Comparison of ENCODE assay signal across 19 cellular contexts in genomic region chr17:82938486-82939212, GRCh38.
A peak's percentile ranks its signal among the peaks of the same experiment; 100 is the strongest.
DNase-seq lines count a peak whose midpoint lies in the region; ATAC-seq, FAIRE-seq and TF ChIP-seq lines count a peak whose summit lies in the region.
"Had no signal": no experiment of that assay in that cellular context is flagged by ENCODE, and none has a peak within 500 bp of the region (broad histone marks: within the 10 kb centered on the region; RNA-seq: fewer than 3 reads in every experiment).

No MANE protein-coding gene starts in this region.

- H3K9me3 ChIP-seq in kidney (ENCODE audit: control insufficient read depth in 1 of 2, low read length in 2 of 2): no peaks in the 10 kb centered on the region

- peak; percentile 3 for DNase-seq in activated naive CD4-positive, alpha-beta T cell treated with anti-CD3 and anti-CD28 coated beads, Interleukin-2, amount 50 U/mL, for 16 hours
- no peak for DNase-seq in activated naive CD4-positive, alpha-beta T cell treated with anti-CD3 and anti-CD28 coated beads for 36 hours
- DNase-seq in NCI-H2107 treated with DMSO at 0.1 percent for 48 hours (lab: John Stamatoyannopoulos, UW; ENCODE audit: unreplicated experiment) (peak; percentile 63), kidney (peak; percentile 39), sciatic nerve (ENCODE audit: low spot score) (peak; percentile 35), iPS-NIHi11 (ENCODE audit: low spot score) (no peak), foreskin melanocyte (no peak)
- DNase-seq: activated CD4-positive, alpha-beta T cell treated with anti-CD3 and anti-CD28 coated beads, Interleukin-2, amount 10 ng/mL, durations not matched to agents 24 days and 14 days; activated T-cell treated with anti-CD3 and anti-CD28 coated beads, Interleukin-2, amount 50 U/mL, for 1 hour; erythroblast; GDM1; HFFc6; NCI-H1092 treated with DMSO at 0.1 percent for 48 hours; NCI-H446; stimulated activated CD4-positive, alpha-beta T cell treated with anti-CD3 and anti-CD28 coated beads, Interleukin-15, amount 100 ng/mL, for 24 hours had no signal

- no peak overlapping the region for H3K4me3 Mint-ChIP-seq in activated naive CD4-positive, alpha-beta T cell treated with anti-CD3 and anti-CD28 coated beads for 36 hours
- H3K4me3 Mint-ChIP-seq: activated CD4-positive, alpha-beta T cell treated with anti-CD3 and anti-CD28 coated beads, Interleukin-2, amount 10 ng/mL, durations not matched to agents 24 days and 14 days; dendritic cell treated with granulocyte-macrophage colony-stimulating factor and Interleukin-4, amounts not matched to agents 40 ng/mL and 50 ng/mL, for 4 days; HFFc6 had no signal

- TF ChIP-seq CTCF in kidney (IDR thresholded peaks at IDR 0.05; ENCODE audit: borderline replicate concordance, extremely low read depth, insufficient read depth): no peak

- no peak overlapping the region for H3K9ac ChIP-seq in kidney (ENCODE audit: low read length in 2 of 2)
- H3K9ac ChIP-seq: parathyroid adenoma had no signal

- no peak overlapping the region for H3K27ac Mint-ChIP-seq in activated naive CD4-positive, alpha-beta T cell treated with anti-CD3 and anti-CD28 coated beads for 36 hours
- H3K27ac Mint-ChIP-seq: activated CD4-positive, alpha-beta T cell treated with anti-CD3 and anti-CD28 coated beads, Interleukin-2, amount 10 ng/mL, durations not matched to agents 24 days and 14 days; dendritic cell treated with granulocyte-macrophage colony-stimulating factor and Interleukin-4, amounts not matched to agents 40 ng/mL and 50 ng/mL, for 4 days; HFFc6 had no signal

- H3K4me1 Mint-ChIP-seq in activated naive CD4-positive, alpha-beta T cell treated with anti-CD3 and anti-CD28 coated beads for 36 hours (ENCODE audit: low read depth): no peaks in the 10 kb centered on the region
- H3K4me1 Mint-ChIP-seq: activated CD4-positive, alpha-beta T cell treated with anti-CD3 and anti-CD28 coated beads, Interleukin-2, amount 10 ng/mL, durations not matched to agents 24 days and 14 days; IgD-negative memory B cell had no signal

- H3K27me3 Mint-ChIP-seq in activated naive CD4-positive, alpha-beta T cell treated with anti-CD3 and anti-CD28 coated beads for 36 hours (ENCODE audit: low read depth): no peaks in the 10 kb centered on the region
- H3K27me3 Mint-ChIP-seq: activated CD4-positive, alpha-beta T cell treated with anti-CD3 and anti-CD28 coated beads, Interleukin-2, amount 10 ng/mL, durations not matched to agents 24 days and 14 days; dendritic cell treated with granulocyte-macrophage colony-stimulating factor and Interleukin-4, amounts not matched to agents 40 ng/mL and 50 ng/mL, for 4 days; IgD-negative memory B cell had no signal

- ATAC-seq in sciatic nerve: no peak
- ATAC-seq in GM21619 (IDR thresholded peaks at IDR 0.05; ENCODE audit: unreplicated experiment): no peak

- H3K36me3 Mint-ChIP-seq in activated naive CD4-positive, alpha-beta T cell treated with anti-CD3 and anti-CD28 coated beads for 36 hours (ENCODE audit: low read depth): peaks cover 45% of the 10 kb centered on the region

- CTCF ChIA-PET in activated naive CD4-positive, alpha-beta T cell treated with anti-CD3 and anti-CD28 coated beads for 36 hours (lab: Charles Lee): interaction anchor here (0.7 kb wide), 1 partner anchor 271 kb away, joined by 3 read pairs; no protein-coding TSS in a partner anchor

- H3K4me1 ChIP-seq in kidney (ENCODE audit: control insufficient read depth in 1 of 2, insufficient read depth in 1 of 2, low read depth in 1 of 2, low read length in 2 of 2): no peaks in the 10 kb centered on the region
- H3K4me1 ChIP-seq: parathyroid adenoma had no signal

- H3K9me3 Mint-ChIP-seq in activated naive CD4-positive, alpha-beta T cell treated with anti-CD3 and anti-CD28 coated beads for 36 hours: peaks cover 2% of the 10 kb centered on the region
- H3K9me3 Mint-ChIP-seq: activated CD4-positive, alpha-beta T cell treated with anti-CD3 and anti-CD28 coated beads, Interleukin-2, amount 10 ng/mL, durations not matched to agents 24 days and 14 days; HFFc6 had no signal

- no peak overlapping the region for H3K27ac ChIP-seq in kidney (ENCODE audit: low read depth in 2 of 2, low read length in 2 of 2)
- H3K27ac ChIP-seq: parathyroid adenoma had no signal

- no peak for FAIRE-seq in kidney (lab: Jason Lieb, UNC)

- no peak overlapping the region for H3K4me3 ChIP-seq in kidney (ENCODE audit: low read length in 2 of 2)

- H3K36me3 ChIP-seq in kidney (ENCODE audit: control insufficient read depth in 1 of 2, insufficient read depth in 2 of 2, low read length in 2 of 2): peaks cover 21 to 25% of the 10 kb centered on the region in 2 donors

- intact Hi-C loops in activated naive CD4-positive, alpha-beta T cell treated with anti-CD3 and anti-CD28 coated beads for 36 hours (cut with micrococcal nuclease): no loop called here
- intact Hi-C loops in kidney (cut with DNase I): no loop called here
- intact Hi-C loops in sciatic nerve (cut with DNase I): no loop called here

Comparison
In these comparisons a context has a peak if more than half of its experiments do, and no peak if none do; other contexts are left out.
1. DNase-seq: peak in activated naive CD4-positive, alpha-beta T cell treated with anti-CD3 and anti-CD28 coated beads, Interleukin-2, amount 50 U/mL, for 16 hours (single experiment), NCI-H2107 treated with DMSO at 0.1 percent for 48 hours (single experiment), kidney (single experiment) and sciatic nerve (single experiment); none in activated naive CD4-positive, alpha-beta T cell treated with anti-CD3 and anti-CD28 coated beads for 36 hours (single experiment), iPS-NIHi11 (single experiment) and foreskin melanocyte (single experiment).